Comparison of ENCODE assay signal across 8 cellular contexts in the genomic region with DNA sequence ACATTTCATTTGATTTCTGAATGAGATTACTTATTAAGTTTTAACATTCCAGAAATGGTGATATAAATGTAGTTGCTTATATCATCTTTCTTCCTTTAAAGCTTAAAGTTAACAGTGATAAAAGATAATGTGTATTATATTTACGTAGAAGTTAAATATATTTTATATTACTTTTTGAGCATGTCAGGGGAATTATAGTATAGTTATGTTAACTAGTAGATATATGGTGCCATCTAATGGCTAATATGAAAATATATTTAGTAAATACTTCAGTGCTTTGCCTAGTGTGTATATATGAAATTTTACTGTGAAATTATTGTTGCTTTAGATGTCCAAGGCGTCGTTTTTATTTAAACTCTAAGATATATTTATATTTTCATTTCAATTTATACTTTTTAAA. TPM values are rescaled to one million over a fixed set of nuclear protein-coding genes. Genes with fewer than 3 reads are reported as not detected.
DNase-seq lines count a peak whose midpoint lies in the region; ATAC-seq, FAIRE-seq and TF ChIP-seq lines count a peak whose summit lies in the region.

No MANE protein-coding gene starts in this region.

- no peak overlapping the region for H3K9ac ChIP-seq in liver (ENCODE audit: low read depth in 1 of 2, low read length in 2 of 2)

- peak; percentile 66 to 67 for TF ChIP-seq RAD21 in liver (IDR thresholded peaks at IDR 0.05)

- peak; percentile 98 for FAIRE-seq in TTC549 (lab: Jason Lieb, UNC)

- peaks cover 0 to 11% (median 7%) of the 10 kb centered on the region in 4 donors for H3K4me1 ChIP-seq in liver (ENCODE audit: control insufficient read depth in 4 of 4, insufficient read depth in 4 of 4, low read length in 3 of 4)

- H3K27me3 ChIP-seq in liver (ENCODE audit: control insufficient read depth in 4 of 4, insufficient read depth in 4 of 4, low read length in 3 of 4): peaks cover 0 to 11% (median 0%) of the 10 kb centered on the region in 4 donors

- TF ChIP-seq CTCF in liver (IDR thresholded peaks at IDR 0.05; ENCODE audit: low read depth, low read length, missing input control): no peak

- no peak overlapping the region for H3K27ac ChIP-seq in liver (ENCODE audit: low read depth in 1 of 2, low read length in 2 of 2)

- ATAC-seq in GM21529 (IDR thresholded peaks at IDR 0.05; ENCODE audit: unreplicated experiment): no peak

- no peaks in the 10 kb centered on the region for H3K36me3 ChIP-seq in liver (ENCODE audit: control insufficient read depth in 4 of 4, insufficient read depth in 3 of 4, low read depth in 1 of 4, low read length in 3 of 4)

- whole genome bisulfite sequencing in liver: 30% methylated on average over 3 of the region's 3 CpGs

- peak; percentile 36 for DNase-seq in DMS153 (lab: John Stamatoyannopoulos, UW)
- DNase-seq in LoVo (ENCODE audit: low spot score): peak; percentile 50
- no peak for DNase-seq in 8988T
- DNase-seq in activated naive CD4-positive, alpha-beta T cell treated with anti-CD3 and anti-CD28 coated beads, Interleukin-2, amount 50 U/mL, for 16 hours: no peak
- no peak for DNase-seq in NCI-H524 (lab: John Stamatoyannopoulos, UW)

- no peak overlapping the region for H3K4me3 ChIP-seq in liver (ENCODE audit: low read depth in 1 of 3, low read length in 3 of 3)

- H3K9me3 ChIP-seq in liver (ENCODE audit: control insufficient read depth in 4 of 4, low read length in 3 of 4): no peaks in the 10 kb centered on the region

TF ChIP-seq in liver, 16 proteins besides CTCF, POLR2A, EP300 and RAD21:
- no peak for TF ChIP-seq FOXA1 (IDR thresholded peaks at IDR 0.05)
- TF ChIP-seq RXRA (IDR thresholded peaks at IDR 0.05): no peak
- TF ChIP-seq GABPA (IDR thresholded peaks at IDR 0.05 in 1 of 2, conservative IDR thresholded peaks at IDR 0.05 in 1 of 2): no peak
- TF ChIP-seq FOXA2 (IDR thresholded peaks at IDR 0.05): no peak
- no peak for TF ChIP-seq SP1 (IDR thresholded peaks at IDR 0.05)
- TF ChIP-seq, protein P1, sequence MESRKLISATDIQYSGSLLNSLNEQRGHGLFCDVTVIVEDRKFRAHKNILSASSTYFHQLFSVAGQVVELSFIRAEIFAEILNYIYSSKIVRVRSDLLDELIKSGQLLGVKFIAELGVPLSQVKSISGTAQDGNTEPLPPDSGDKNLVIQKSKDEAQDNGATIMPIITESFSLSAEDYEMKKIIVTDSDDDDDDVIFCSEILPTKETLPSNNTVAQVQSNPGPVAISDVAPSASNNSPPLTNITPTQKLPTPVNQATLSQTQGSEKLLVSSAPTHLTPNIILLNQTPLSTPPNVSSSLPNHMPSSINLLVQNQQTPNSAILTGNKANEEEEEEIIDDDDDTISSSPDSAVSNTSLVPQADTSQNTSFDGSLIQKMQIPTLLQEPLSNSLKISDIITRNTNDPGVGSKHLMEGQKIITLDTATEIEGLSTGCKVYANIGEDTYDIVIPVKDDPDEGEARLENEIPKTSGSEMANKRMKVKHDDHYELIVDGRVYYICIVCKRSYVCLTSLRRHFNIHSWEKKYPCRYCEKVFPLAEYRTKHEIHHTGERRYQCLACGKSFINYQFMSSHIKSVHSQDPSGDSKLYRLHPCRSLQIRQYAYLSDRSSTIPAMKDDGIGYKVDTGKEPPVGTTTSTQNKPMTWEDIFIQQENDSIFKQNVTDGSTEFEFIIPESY (IDR thresholded peaks at IDR 0.05): no peak
- no peak for TF ChIP-seq YY1 (IDR thresholded peaks at IDR 0.05)
- TF ChIP-seq HNF4G (IDR thresholded peaks at IDR 0.05): no peak
- no peak for TF ChIP-seq NR2F2 (IDR thresholded peaks at IDR 0.05)
- TF ChIP-seq, protein P2, sequence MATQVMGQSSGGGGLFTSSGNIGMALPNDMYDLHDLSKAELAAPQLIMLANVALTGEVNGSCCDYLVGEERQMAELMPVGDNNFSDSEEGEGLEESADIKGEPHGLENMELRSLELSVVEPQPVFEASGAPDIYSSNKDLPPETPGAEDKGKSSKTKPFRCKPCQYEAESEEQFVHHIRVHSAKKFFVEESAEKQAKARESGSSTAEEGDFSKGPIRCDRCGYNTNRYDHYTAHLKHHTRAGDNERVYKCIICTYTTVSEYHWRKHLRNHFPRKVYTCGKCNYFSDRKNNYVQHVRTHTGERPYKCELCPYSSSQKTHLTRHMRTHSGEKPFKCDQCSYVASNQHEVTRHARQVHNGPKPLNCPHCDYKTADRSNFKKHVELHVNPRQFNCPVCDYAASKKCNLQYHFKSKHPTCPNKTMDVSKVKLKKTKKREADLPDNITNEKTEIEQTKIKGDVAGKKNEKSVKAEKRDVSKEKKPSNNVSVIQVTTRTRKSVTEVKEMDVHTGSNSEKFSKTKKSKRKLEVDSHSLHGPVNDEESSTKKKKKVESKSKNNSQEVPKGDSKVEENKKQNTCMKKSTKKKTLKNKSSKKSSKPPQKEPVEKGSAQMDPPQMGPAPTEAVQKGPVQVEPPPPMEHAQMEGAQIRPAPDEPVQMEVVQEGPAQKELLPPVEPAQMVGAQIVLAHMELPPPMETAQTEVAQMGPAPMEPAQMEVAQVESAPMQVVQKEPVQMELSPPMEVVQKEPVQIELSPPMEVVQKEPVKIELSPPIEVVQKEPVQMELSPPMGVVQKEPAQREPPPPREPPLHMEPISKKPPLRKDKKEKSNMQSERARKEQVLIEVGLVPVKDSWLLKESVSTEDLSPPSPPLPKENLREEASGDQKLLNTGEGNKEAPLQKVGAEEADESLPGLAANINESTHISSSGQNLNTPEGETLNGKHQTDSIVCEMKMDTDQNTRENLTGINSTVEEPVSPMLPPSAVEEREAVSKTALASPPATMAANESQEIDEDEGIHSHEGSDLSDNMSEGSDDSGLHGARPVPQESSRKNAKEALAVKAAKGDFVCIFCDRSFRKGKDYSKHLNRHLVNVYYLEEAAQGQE (IDR thresholded peaks at IDR 0.05): no peak
- TF ChIP-seq TAF1 (conservative IDR thresholded peaks at IDR 0.05): no peak
- TF ChIP-seq, protein P3, sequence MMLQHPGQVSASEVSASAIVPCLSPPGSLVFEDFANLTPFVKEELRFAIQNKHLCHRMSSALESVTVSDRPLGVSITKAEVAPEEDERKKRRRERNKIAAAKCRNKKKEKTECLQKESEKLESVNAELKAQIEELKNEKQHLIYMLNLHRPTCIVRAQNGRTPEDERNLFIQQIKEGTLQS (IDR thresholded peaks at IDR 0.05): no peak
- TF ChIP-seq JUND (IDR thresholded peaks at IDR 0.05): no peak
- TF ChIP-seq HNF4A (conservative IDR thresholded peaks at IDR 0.05): no peak
- no peak for TF ChIP-seq MAX (IDR thresholded peaks at IDR 0.05)
- TF ChIP-seq EGR1 (IDR thresholded peaks at IDR 0.05; ENCODE audit: low read depth in 2 of 2): no peak

RNA-seq across cellular contexts. Expression of gene SYT14, which starts 51.5 kb away (rescaled TPM):
- total RNA-seq in liver: not detected
- polyA plus RNA-seq in liver: not detected

Comparison
In these comparisons a context has a peak if more than half of its experiments do, and no peak if none do; other contexts are left out.
1. DNase-seq: peak in DMS153 (single experiment) and LoVo (single experiment); none in 8988T (single experiment), activated naive CD4-positive, alpha-beta T cell treated with anti-CD3 and anti-CD28 coated beads, Interleukin-2, amount 50 U/mL, for 16 hours (single experiment) and NCI-H524 (0 of 2).